Comparison of ENCODE assay signal across 8 cellular contexts in genomic region chr6:167828325-167828956, GRCh38. TPM values are rescaled to one million over a fixed set of nuclear protein-coding genes. Genes with fewer than 3 reads are reported as not detected.
DNase-seq lines count a peak whose midpoint lies in the region; ATAC-seq, FAIRE-seq and TF ChIP-seq lines count a peak whose summit lies in the region.

No MANE protein-coding gene starts in this region.

- no peak for ATAC-seq in activated CD8-positive, alpha-beta memory T cell treated with anti-CD3 and anti-CD28 coated beads, Interleukin-2, amount 10 ng/mL, durations not matched to agents 7 days and 5 days

- H3K9ac ChIP-seq in iPS-20b (ENCODE audit: low read depth, low read length): peak overlapping the region; percentile 80; the same call in 1 of the 2 replicates

- H3K4me1 ChIP-seq in iPS-20b (ENCODE audit: insufficient read depth, low read length) (peaks cover 16% of the 10 kb centered on the region; the same call in 1 of the 2 replicates), testis (peaks cover 22% of the 10 kb centered on the region)

- peaks cover 6% of the 10 kb centered on the region; the same call in 1 of the 2 replicates for H3K36me3 ChIP-seq in iPS-20b (ENCODE audit: insufficient read depth, low read depth, low read length)
- H3K36me3 ChIP-seq in testis (ENCODE audit: low read depth, missing control alignments): no peaks in the 10 kb centered on the region

- TF ChIP-seq CTCF in testis (IDR thresholded peaks at IDR 0.05): no peak

- H3K9me3 Mint-ChIP-seq in activated CD8-positive, alpha-beta memory T cell treated with anti-CD3 and anti-CD28 coated beads, Interleukin-2, amount 10 ng/mL, durations not matched to agents 7 days and 5 days (ENCODE audit: low read depth): no peaks in the 10 kb centered on the region
- H3K9me3 Mint-ChIP-seq in activated CD4-positive, alpha-beta memory T cell treated with anti-CD3 and anti-CD28 coated beads for 36 hours: no peaks in the 10 kb centered on the region

- no peak for DNase-seq in activated CD8-positive, alpha-beta memory T cell treated with anti-CD3 and anti-CD28 coated beads, Interleukin-2, amount 10 ng/mL, durations not matched to agents 7 days and 5 days
- no peak for DNase-seq in activated CD8-positive, alpha-beta memory T cell treated with anti-CD3 and anti-CD28 coated beads, Interleukin-2, amount 50 U/mL, for 4 hours
- no peak for DNase-seq in activated CD4-positive, alpha-beta memory T cell treated with anti-CD3 and anti-CD28 coated beads for 36 hours
- DNase-seq in testis (no peak), H54 (ENCODE audit: insufficient read length, low spot score) (no peak), middle frontal gyrus (ENCODE audit: extremely low spot score, low spot score) (no peak), cerebellar nuclear complex (lab: John Stamatoyannopoulos, UW) (no peak)

- intact Hi-C loops in activated CD4-positive, alpha-beta memory T cell treated with anti-CD3 and anti-CD28 coated beads for 36 hours (cut with micrococcal nuclease): no loop called here
- intact Hi-C loops in testis (cut with DNase I; ENCODE audit: low total_unique reads): no loop called here

- WGBS in testis, 2 donors: 19 to 27% methylated on average over 4 of the region's 4 CpGs

- H3K4me3 ChIP-seq in iPS-20b (ENCODE audit: low read length) (peak overlapping the region; percentile 88), testis (peak overlapping the region; percentile 68 to 80)

- H3K27ac ChIP-seq in iPS-20b (ENCODE audit: low read length) (no peak overlapping the region), testis (peak overlapping the region; percentile 85 to 90)

- peaks cover 54% of the 10 kb centered on the region for H3K4me1 Mint-ChIP-seq in activated CD8-positive, alpha-beta memory T cell treated with anti-CD3 and anti-CD28 coated beads, Interleukin-2, amount 10 ng/mL, durations not matched to agents 7 days and 5 days
- peaks cover 56% of the 10 kb centered on the region for H3K4me1 Mint-ChIP-seq in activated CD4-positive, alpha-beta memory T cell treated with anti-CD3 and anti-CD28 coated beads for 36 hours (ENCODE audit: low read depth)

- peaks cover 11% of the 10 kb centered on the region; the same call in 1 of the 2 replicates for H3K27me3 ChIP-seq in iPS-20b (ENCODE audit: insufficient read depth, low read length)
- no peaks in the 10 kb centered on the region for H3K27me3 ChIP-seq in testis

- H3K9me3 ChIP-seq in iPS-20b (ENCODE audit: insufficient read depth, low read depth, low read length) (no peaks in the 10 kb centered on the region), testis (no peaks in the 10 kb centered on the region)

- H3K36me3 Mint-ChIP-seq in activated CD8-positive, alpha-beta memory T cell treated with anti-CD3 and anti-CD28 coated beads, Interleukin-2, amount 10 ng/mL, durations not matched to agents 7 days and 5 days: peaks cover 5% of the 10 kb centered on the region
- H3K36me3 Mint-ChIP-seq in activated CD4-positive, alpha-beta memory T cell treated with anti-CD3 and anti-CD28 coated beads for 36 hours: no peaks in the 10 kb centered on the region

- peaks cover 64% of the 10 kb centered on the region for H3K27me3 Mint-ChIP-seq in activated CD8-positive, alpha-beta memory T cell treated with anti-CD3 and anti-CD28 coated beads, Interleukin-2, amount 10 ng/mL, durations not matched to agents 7 days and 5 days
- peaks cover 60% of the 10 kb centered on the region for H3K27me3 Mint-ChIP-seq in activated CD4-positive, alpha-beta memory T cell treated with anti-CD3 and anti-CD28 coated beads for 36 hours

- peak overlapping the region; percentile 80 for H3K4me3 Mint-ChIP-seq in activated CD8-positive, alpha-beta memory T cell treated with anti-CD3 and anti-CD28 coated beads, Interleukin-2, amount 10 ng/mL, durations not matched to agents 7 days and 5 days
- H3K4me3 Mint-ChIP-seq in activated CD4-positive, alpha-beta memory T cell treated with anti-CD3 and anti-CD28 coated beads for 36 hours: peak overlapping the region; percentile 75

- TF ChIP-seq POLR2A in testis (IDR thresholded peaks at IDR 0.05) (no peak), H54 (IDR thresholded peaks at IDR 0.05; ENCODE audit: low read depth, low read length) (no peak)

- FAIRE-seq in H54 (lab: Jason Lieb, UNC): no peak

- POLR2A ChIA-PET in activated CD4-positive, alpha-beta memory T cell treated with anti-CD3 and anti-CD28 coated beads for 36 hours (lab: Charles Lee): interaction anchor here (0.6 to 0.8 kb wide), 3 partner anchors 27 to 1201 kb away, joined by 4 to 5 read pairs (median 4); partner anchors contain the start of gene RPS6KA2

- peak overlapping the region; percentile 73 for H3K27ac Mint-ChIP-seq in activated CD8-positive, alpha-beta memory T cell treated with anti-CD3 and anti-CD28 coated beads, Interleukin-2, amount 10 ng/mL, durations not matched to agents 7 days and 5 days
- H3K27ac Mint-ChIP-seq in activated CD4-positive, alpha-beta memory T cell treated with anti-CD3 and anti-CD28 coated beads for 36 hours: no peak overlapping the region

- CTCF ChIA-PET in activated CD8-positive, alpha-beta memory T cell treated with anti-CD3 and anti-CD28 coated beads, Interleukin-2, amount 10 ng/mL, durations not matched to agents 7 days and 5 days (lab: Charles Lee): no interaction called here
- CTCF ChIA-PET in activated CD4-positive, alpha-beta memory T cell treated with anti-CD3 and anti-CD28 coated beads for 36 hours (lab: Charles Lee): interaction anchor here (0.6 to 1.6 kb wide), 3 partner anchors 15 to 477 kb away, joined by 3 to 4 read pairs (median 3); no protein-coding TSS in a partner anchor

RNA-seq across cellular contexts. Expression of gene AFDN, which starts 1.7 kb away (rescaled TPM):
- total RNA-seq in activated CD8-positive, alpha-beta memory T cell treated with anti-CD3 and anti-CD28 coated beads, Interleukin-2, amount 10 ng/mL, durations not matched to agents 7 days and 5 days: 10 to 100 TPM; 38.7 to 94.6 TPM
- total RNA-seq in activated CD4-positive, alpha-beta memory T cell treated with anti-CD3 and anti-CD28 coated beads for 36 hours: 10 to 100 TPM; 39.0 to 39.3 TPM
- 100 to 1,000 TPM; 291 to 333 TPM for total RNA-seq in testis
- polyA plus RNA-seq in testis (ENCODE audit: insufficient read depth, low read depth, low replicate concordance): 87.6 TPM
